Comparison of ENCODE assay signal across 1 cellular context in genomic region chr9:133904371-133905090, GRCh38.
TF ChIP-seq lines count a peak whose summit lies in the region.

No MANE protein-coding gene starts in this region.

TF ChIP-seq in HEK293T, 16 proteins besides CTCF, POLR2A, EP300 and RAD21 (continued from another document):
- TF ChIP-seq ELF4 (IDR thresholded peaks at IDR 0.05), result no peak
- TF ChIP-seq ARNT (IDR thresholded peaks at IDR 0.05), result no peak
- TF ChIP-seq FOXA1 (IDR thresholded peaks at IDR 0.05), result no peak
